In the genomic region with DNA sequence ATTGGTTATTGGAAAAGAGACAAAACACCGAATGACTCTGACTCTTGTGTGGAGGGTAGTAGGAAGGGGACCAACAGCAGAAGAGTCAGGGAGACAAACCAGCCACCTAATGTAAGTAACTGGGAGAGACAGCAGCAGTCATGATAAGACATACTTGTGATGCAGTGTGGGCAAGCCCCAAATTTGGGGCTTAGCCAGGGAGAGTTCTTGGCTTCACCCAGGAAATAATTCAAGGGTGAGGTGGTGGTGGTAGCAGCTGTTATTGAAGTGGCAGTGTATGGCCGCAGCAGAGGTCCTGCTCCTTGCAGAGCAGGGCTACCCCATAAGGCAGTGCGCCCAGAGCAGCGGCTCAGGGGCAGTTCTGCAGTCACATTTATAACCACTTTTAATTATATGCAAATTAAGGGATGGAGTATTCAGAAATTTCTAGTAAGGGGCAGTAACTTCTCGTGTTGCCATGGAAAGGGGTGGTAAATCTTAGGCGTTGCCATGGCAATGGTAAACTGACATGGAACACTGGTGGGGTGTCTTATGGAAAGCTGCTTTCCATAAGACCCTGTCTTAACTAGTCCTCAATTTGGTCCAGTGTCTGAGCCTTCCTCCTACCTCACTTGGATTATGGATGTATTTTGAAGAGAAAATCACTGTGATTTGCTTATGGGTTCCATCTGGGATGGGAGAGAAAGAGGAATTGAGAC, we compare ENCODE assay signal across 14 cellular contexts.
"Had no signal": no experiment of that assay in that cellular context is flagged by ENCODE, and none has a peak within 500 bp of the region (broad histone marks: within the 10 kb centered on the region; RNA-seq: fewer than 3 reads in every experiment).

No MANE protein-coding gene starts in this region.

- H3K9me3 ChIP-seq: sigmoid colon, spleen, thoracic aorta, upper lobe of left lung had no signal

- H3K27me3 ChIP-seq: sigmoid colon, spleen, upper lobe of left lung had no signal

- DNase-seq: activated CD4-positive, CD25-positive, alpha-beta regulatory T cell treated with anti-CD3 and anti-CD28 coated beads, Interleukin-2, amount 50 U/mL, for 72 hours; activated naive CD4-positive, alpha-beta T cell; central memory CD4-positive, alpha-beta T cell; left cardiac atrium; mesenchymal stem cell; sigmoid colon; spleen; stimulated activated naive B cell treated with anti-CD40 and anti-IgM and Interleukin-4, amounts not matched to agents 10 μg/mL and 1 μg/mL and 100 μg/mL, for 72 hours; upper lobe of left lung had no signal

- H3K9me3 Mint-ChIP-seq: nephron had no signal

- ATAC-seq: left cardiac atrium; stimulated activated naive B cell treated with anti-CD40 and anti-IgM and Interleukin-4, amounts not matched to agents 10 μg/mL and 1 μg/mL and 100 μg/mL, for 72 hours had no signal

- H3K4me3 ChIP-seq: sigmoid colon, spleen, thoracic aorta, upper lobe of left lung had no signal

- H3K27ac ChIP-seq: sigmoid colon, thoracic aorta, upper lobe of left lung, VCaP had no signal

- H3K36me3 Mint-ChIP-seq: brain; stimulated activated naive B cell treated with anti-CD40 and anti-IgM and Interleukin-4, amounts not matched to agents 10 μg/mL and 1 μg/mL and 100 μg/mL, for 72 hours had no signal

- H3K4me1 Mint-ChIP-seq: nephron had no signal

- H3K36me3 ChIP-seq: sigmoid colon, spleen, thoracic aorta, upper lobe of left lung had no signal

- H3K4me3 Mint-ChIP-seq: brain; nephron; stimulated activated naive B cell treated with anti-CD40 and anti-IgM and Interleukin-4, amounts not matched to agents 10 μg/mL and 1 μg/mL and 100 μg/mL, for 72 hours; T-helper 1 cell treated with Interleukin-12 subunit alpha and Interleukin-12 subunit beta and Interleukin-4 antibody, amounts not matched to agents 30 μg/mL and 1 μg/mL, for 36 hours had no signal

- H3K27ac Mint-ChIP-seq: brain; nephron; stimulated activated naive B cell treated with anti-CD40 and anti-IgM and Interleukin-4, amounts not matched to agents 10 μg/mL and 1 μg/mL and 100 μg/mL, for 72 hours had no signal
